Comparison of ENCODE assay signal across 19 cellular contexts in genomic region chrX:112947981-112948380, GRCh38.
"Had no signal": no experiment of that assay in that cellular context is flagged by ENCODE, and none has a peak within 500 bp of the region (broad histone marks: within the 10 kb centered on the region; RNA-seq: fewer than 3 reads in every experiment).

No MANE protein-coding gene starts in this region.

- H3K36me3 Mint-ChIP-seq: naive thymus-derived CD8-positive, alpha-beta T cell had no signal

- H3K27ac ChIP-seq: esophagus squamous epithelium, foreskin keratinocyte, heart left ventricle, neutrophil, stomach, thoracic aorta, transverse colon had no signal

- DNase-seq: cerebellar nuclear complex; effector memory CD8-positive, alpha-beta T cell; esophagus squamous epithelium; foreskin keratinocyte; heart left ventricle; hippocampal formation; left colon; mesendoderm; naive thymus-derived CD8-positive, alpha-beta T cell; right cardiac atrium; small intestine; stimulated activated CD4-positive, alpha-beta T cell treated with anti-CD3 and anti-CD28 coated beads, Interleukin-12 subunit alpha, Interleukin-12 subunit beta, amount 100 ng/mL, for 4 hours; stimulated activated naive CD4-positive, alpha-beta T cell; stomach; substantia nigra; transverse colon had no signal

- H3K4me1 ChIP-seq: esophagus squamous epithelium, foreskin keratinocyte, heart left ventricle, stomach, transverse colon had no signal

- H3K4me1 Mint-ChIP-seq: naive thymus-derived CD8-positive, alpha-beta T cell had no signal

- H3K4me3 ChIP-seq: esophagus squamous epithelium, heart left ventricle, stomach, thoracic aorta, transverse colon had no signal

- H3K27ac Mint-ChIP-seq: dendritic cell treated with granulocyte-macrophage colony-stimulating factor and Interleukin-4, amounts not matched to agents 40 ng/mL and 50 ng/mL, for 4 days; effector memory CD8-positive, alpha-beta T cell; naive thymus-derived CD8-positive, alpha-beta T cell had no signal

- H3K27me3 Mint-ChIP-seq: dendritic cell treated with granulocyte-macrophage colony-stimulating factor and Interleukin-4, amounts not matched to agents 40 ng/mL and 50 ng/mL, for 4 days; effector memory CD8-positive, alpha-beta T cell had no signal

- H3K27me3 ChIP-seq: esophagus squamous epithelium, foreskin keratinocyte, neutrophil, transverse colon had no signal

- H3K4me3 Mint-ChIP-seq: dendritic cell treated with granulocyte-macrophage colony-stimulating factor and Interleukin-4, amounts not matched to agents 40 ng/mL and 50 ng/mL, for 4 days; effector memory CD8-positive, alpha-beta T cell; naive thymus-derived CD8-positive, alpha-beta T cell had no signal

- H3K9me3 ChIP-seq: esophagus squamous epithelium, heart left ventricle, neutrophil, stomach, thoracic aorta, transverse colon had no signal

- H3K36me3 ChIP-seq: esophagus squamous epithelium, heart left ventricle, neutrophil, stomach, thoracic aorta, transverse colon had no signal

- H3K9me3 Mint-ChIP-seq: dendritic cell treated with granulocyte-macrophage colony-stimulating factor and Interleukin-4, amounts not matched to agents 40 ng/mL and 50 ng/mL, for 4 days; effector memory CD8-positive, alpha-beta T cell; naive thymus-derived CD8-positive, alpha-beta T cell had no signal

- ATAC-seq: effector memory CD8-positive, alpha-beta T cell; foreskin keratinocyte; heart left ventricle; left colon; naive thymus-derived CD8-positive, alpha-beta T cell; right cardiac atrium had no signal
